Comparison of ENCODE assay signal across 14 cellular contexts in the genomic region with DNA sequence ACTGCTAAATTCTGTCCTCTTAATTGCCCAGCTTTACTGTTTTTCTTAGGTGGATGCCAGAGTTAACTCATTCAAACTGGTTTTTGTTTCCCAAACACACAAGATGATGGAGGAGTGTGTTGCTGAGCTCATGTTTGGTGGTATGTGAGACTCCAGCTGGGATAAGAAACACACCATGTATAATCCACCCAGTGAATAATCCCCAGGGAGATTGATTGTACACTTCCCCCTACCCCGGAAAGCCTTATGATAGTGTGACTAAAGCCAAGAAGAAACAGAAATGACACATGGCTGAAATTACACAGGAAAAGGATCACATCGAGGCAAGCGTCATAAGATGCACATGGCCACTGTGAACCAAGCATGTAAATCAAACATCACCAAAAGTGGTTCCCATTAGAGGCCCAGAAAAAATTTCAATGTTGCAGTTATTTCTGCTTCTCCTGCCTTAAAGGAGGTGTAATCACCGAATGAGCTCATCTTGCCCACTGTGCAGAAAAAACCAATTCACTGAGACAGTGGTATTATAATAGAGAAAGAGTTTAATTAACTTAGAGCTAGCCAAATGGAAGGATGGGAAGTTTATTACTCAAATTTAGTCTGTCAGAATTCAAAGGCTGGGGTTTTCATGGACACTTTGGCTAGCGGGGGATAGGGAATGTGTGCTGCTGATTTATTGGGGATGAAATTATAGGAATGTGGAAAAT.
"Had no signal": no experiment of that assay in that cellular context is flagged by ENCODE, and none has a peak within 500 bp of the region (broad histone marks: within the 10 kb centered on the region; RNA-seq: fewer than 3 reads in every experiment).

No MANE protein-coding gene starts in this region.

- H3K27ac Mint-ChIP-seq: activated naive CD8-positive, alpha-beta T cell treated with anti-CD3 and anti-CD28 coated beads for 36 hours; effector memory CD8-positive, alpha-beta T cell; stimulated activated memory B cell treated with anti-CD40 and anti-IgM and Interleukin-4, amounts not matched to agents 10 μg/mL and 1 μg/mL and 100 μg/mL, for 72 hours had no signal

- DNase-seq: activated CD4-positive, alpha-beta T cell treated with anti-CD3 and anti-CD28 coated beads, Interleukin-2, amount 50 U/mL, for 1 hour; activated CD8-positive, alpha-beta memory T cell treated with anti-CD3 and anti-CD28 coated beads for 24 hours; activated gamma-delta T cell treated with Interleukin-2 at 50 U/mL for 16 hours; activated naive CD8-positive, alpha-beta T cell treated with anti-CD3 and anti-CD28 coated beads for 36 hours; anterior cingulate cortex; dermis blood vessel endothelial cell; effector memory CD8-positive, alpha-beta T cell; hippocampal formation; sigmoid colon; thyroid gland had no signal

- ATAC-seq: activated CD4-positive, CD25-positive, alpha-beta regulatory T cell treated with anti-CD3 and anti-CD28 coated beads, Interleukin-2, amount 50 U/mL, for 24 hours; effector memory CD8-positive, alpha-beta T cell; left lobe of liver; stimulated activated memory B cell treated with anti-CD40 and anti-IgM and Interleukin-4, amounts not matched to agents 10 μg/mL and 1 μg/mL and 100 μg/mL, for 72 hours had no signal

- H3K4me3 Mint-ChIP-seq: activated naive CD8-positive, alpha-beta T cell treated with anti-CD3 and anti-CD28 coated beads for 36 hours; effector memory CD8-positive, alpha-beta T cell; neural crest cell; stimulated activated memory B cell treated with anti-CD40 and anti-IgM and Interleukin-4, amounts not matched to agents 10 μg/mL and 1 μg/mL and 100 μg/mL, for 72 hours had no signal

- H3K36me3 Mint-ChIP-seq: activated naive CD8-positive, alpha-beta T cell treated with anti-CD3 and anti-CD28 coated beads for 36 hours; stimulated activated memory B cell treated with anti-CD40 and anti-IgM and Interleukin-4, amounts not matched to agents 10 μg/mL and 1 μg/mL and 100 μg/mL, for 72 hours had no signal

- H3K27me3 ChIP-seq: sigmoid colon, thyroid gland had no signal

- H3K4me1 Mint-ChIP-seq: activated naive CD8-positive, alpha-beta T cell treated with anti-CD3 and anti-CD28 coated beads for 36 hours; stimulated activated memory B cell treated with anti-CD40 and anti-IgM and Interleukin-4, amounts not matched to agents 10 μg/mL and 1 μg/mL and 100 μg/mL, for 72 hours had no signal

- H3K27me3 Mint-ChIP-seq: stimulated activated memory B cell treated with anti-CD40 and anti-IgM and Interleukin-4, amounts not matched to agents 10 μg/mL and 1 μg/mL and 100 μg/mL, for 72 hours had no signal

- H3K4me1 ChIP-seq: sigmoid colon, thyroid gland had no signal

- H3K9me3 Mint-ChIP-seq: activated naive CD8-positive, alpha-beta T cell treated with anti-CD3 and anti-CD28 coated beads for 36 hours; effector memory CD8-positive, alpha-beta T cell had no signal

- H3K4me3 ChIP-seq: sigmoid colon, thyroid gland had no signal

- H3K36me3 ChIP-seq: sigmoid colon, thyroid gland had no signal

- H3K27ac ChIP-seq: sigmoid colon, thyroid gland had no signal
